Comparison of ENCODE assay signal across 16 cellular contexts in the genomic region with DNA sequence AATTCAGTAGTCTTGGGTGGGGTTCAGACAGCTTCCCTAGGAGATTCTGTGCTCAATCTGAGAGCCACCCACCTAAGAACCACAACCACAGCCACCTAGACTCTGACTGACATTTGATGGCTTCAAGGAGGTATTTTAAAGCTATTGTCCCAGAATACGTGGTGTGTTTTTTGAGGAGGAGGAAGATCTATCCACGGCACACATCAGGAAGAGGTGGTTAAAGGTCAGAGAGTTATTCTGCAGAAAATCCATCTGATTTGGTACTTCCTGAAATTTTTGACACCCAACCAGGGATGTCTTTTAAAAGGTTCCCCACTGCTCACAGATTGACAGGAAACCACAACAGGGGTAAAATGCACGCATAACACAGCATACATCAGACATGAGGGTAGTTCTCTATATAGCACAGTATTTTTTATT. TPM values are rescaled to one million over a fixed set of nuclear protein-coding genes. Genes with fewer than 3 reads are reported as not detected.
A peak's percentile ranks its signal among the peaks of the same experiment; 100 is the strongest.
DNase-seq lines count a peak whose midpoint lies in the region; ATAC-seq and TF ChIP-seq lines count a peak whose summit lies in the region.
"Had no signal": no experiment of that assay in that cellular context is flagged by ENCODE, and none has a peak within 500 bp of the region (broad histone marks: within the 10 kb centered on the region; RNA-seq: fewer than 3 reads in every experiment).

No MANE protein-coding gene starts in this region.

- no peaks in the 10 kb centered on the region for H3K36me3 Mint-ChIP-seq in activated T-cell treated with anti-CD3 and anti-CD28 coated beads, Interleukin-2, amount 50 U/mL, for 4 hours (ENCODE audit: insufficient read depth)
- H3K36me3 Mint-ChIP-seq in activated naive CD8-positive, alpha-beta T cell = no peaks in the 10 kb centered on the region

- peaks cover 45% of the 10 kb centered on the region for H3K4me1 Mint-ChIP-seq in activated T-cell treated with anti-CD3 and anti-CD28 coated beads, Interleukin-2, amount 50 U/mL, for 4 hours (ENCODE audit: low read depth)
- peaks cover 71% of the 10 kb centered on the region for H3K4me1 Mint-ChIP-seq in activated naive CD8-positive, alpha-beta T cell (ENCODE audit: low read depth)
- peaks cover 87% of the 10 kb centered on the region for H3K4me1 Mint-ChIP-seq in stimulated activated naive CD8-positive, alpha-beta T cell treated with anti-CD3 and anti-CD28 coated beads, Interleukin-15, amount 100 ng/mL, for 72 hours

- H3K27me3 ChIP-seq in H7 (ENCODE audit: control insufficient read depth, insufficient read depth, low read length) (no peaks in the 10 kb centered on the region), vagina (no peaks in the 10 kb centered on the region)
- H3K27me3 ChIP-seq: testis had no signal

- peak overlapping the region; percentile 83 for H3K27ac Mint-ChIP-seq in activated naive CD8-positive, alpha-beta T cell
- peak overlapping the region; percentile 1 to 6 for H3K27ac Mint-ChIP-seq in stimulated activated naive CD8-positive, alpha-beta T cell treated with anti-CD3 and anti-CD28 coated beads, Interleukin-15, amount 100 ng/mL, for 72 hours

- no peak for DNase-seq in activated T-cell treated with anti-CD3 and anti-CD28 coated beads, Interleukin-2, amount 50 U/mL, for 4 hours
- DNase-seq in activated T-cell treated with anti-CD3 and anti-CD28 coated beads for 4 hours (no peak), MV-4-11 (lab: John Stamatoyannopoulos, UW) (peak; percentile 59), H7 (no peak), vagina (ENCODE audit: extremely low spot score in 2 of 2) (no peak)
- DNase-seq in stimulated activated naive CD8-positive, alpha-beta T cell treated with anti-CD3 and anti-CD28 coated beads, Interleukin-15, amount 100 ng/mL, for 72 hours = peak in 1 of 2 donors; percentile 59
- DNase-seq: activated naive CD4-positive, alpha-beta T cell; DMS79; NCI-H1105 treated with DMSO at 0.1 percent for 48 hours; psoas muscle; testis had no signal

- no peaks in the 10 kb centered on the region for H3K9me3 Mint-ChIP-seq in activated T-cell treated with anti-CD3 and anti-CD28 coated beads, Interleukin-2, amount 50 U/mL, for 4 hours
- no peaks in the 10 kb centered on the region for H3K9me3 Mint-ChIP-seq in activated naive CD8-positive, alpha-beta T cell (ENCODE audit: low read depth)
- H3K9me3 Mint-ChIP-seq in stimulated activated naive CD8-positive, alpha-beta T cell treated with anti-CD3 and anti-CD28 coated beads, Interleukin-15, amount 100 ng/mL, for 72 hours = no peaks in the 10 kb centered on the region

- H3K27me3 Mint-ChIP-seq in activated T-cell treated with anti-CD3 and anti-CD28 coated beads, Interleukin-2, amount 50 U/mL, for 4 hours (ENCODE audit: low read depth) = no peaks in the 10 kb centered on the region
- no peaks in the 10 kb centered on the region for H3K27me3 Mint-ChIP-seq in activated naive CD8-positive, alpha-beta T cell
- H3K27me3 Mint-ChIP-seq in stimulated activated naive CD8-positive, alpha-beta T cell treated with anti-CD3 and anti-CD28 coated beads, Interleukin-15, amount 100 ng/mL, for 72 hours = no peaks in the 10 kb centered on the region

- no peaks in the 10 kb centered on the region for H3K9me3 ChIP-seq in vagina
- H3K9me3 ChIP-seq: psoas muscle, testis had no signal

- peak; percentile 61 to 71 for ATAC-seq in activated T-cell treated with anti-CD3 and anti-CD28 coated beads, Interleukin-2, amount 50 U/mL, for 4 hours
- ATAC-seq in stimulated activated naive CD8-positive, alpha-beta T cell treated with anti-CD3 and anti-CD28 coated beads, Interleukin-15, amount 100 ng/mL, for 72 hours = peak; percentile 78
- no peak for ATAC-seq in GM19395 (IDR thresholded peaks at IDR 0.05; ENCODE audit: unreplicated experiment)
- ATAC-seq: psoas muscle, SK-N-SH treated with all-trans-retinoic acid at 6 μM for 48 hours had no signal

- TF ChIP-seq CTCF in vagina (IDR thresholded peaks at IDR 0.05) = no peak

- H3K4me3 ChIP-seq in H7 (ENCODE audit: insufficient read depth, low read depth, low read length) (no peak overlapping the region), vagina (no peak overlapping the region)
- H3K4me3 ChIP-seq: psoas muscle, testis had no signal

- intact Hi-C loops in vagina (cut with DNase I) = no loop called here

- peaks cover 22% of the 10 kb centered on the region for H3K4me1 ChIP-seq in vagina
- H3K4me1 ChIP-seq: psoas muscle, testis had no signal

- no peak for TF ChIP-seq POLR2A in vagina (IDR thresholded peaks at IDR 0.05)

- H3K36me3 ChIP-seq in H7 (replicated peaks; ENCODE audit: control insufficient read depth, insufficient read depth, low read length) (no peaks in the 10 kb centered on the region), vagina (peaks cover 0 to 2% of the 10 kb centered on the region in 2 donors)

- H3K4me3 Mint-ChIP-seq in activated T-cell treated with anti-CD3 and anti-CD28 coated beads, Interleukin-2, amount 50 U/mL, for 4 hours = peak overlapping the region; percentile 22
- H3K4me3 Mint-ChIP-seq in activated naive CD8-positive, alpha-beta T cell = peak overlapping the region; percentile 60
- H3K4me3 Mint-ChIP-seq in stimulated activated naive CD8-positive, alpha-beta T cell treated with anti-CD3 and anti-CD28 coated beads, Interleukin-15, amount 100 ng/mL, for 72 hours = peak overlapping the region; percentile 59 to 69

- H3K27ac ChIP-seq in vagina = no peak overlapping the region
- H3K27ac ChIP-seq: epithelial cell of prostate, psoas muscle, testis had no signal

RNA-seq across cellular contexts. Expression of gene SMARCE1, which starts 25.1 kb away (rescaled TPM):
- 100 to 1,000 TPM; 105 to 117 (median 106) TPM for total RNA-seq in activated T-cell treated with anti-CD3 and anti-CD28 coated beads, Interleukin-2, amount 50 U/mL, for 4 hours
- total RNA-seq in H7 (2014; rRNA removed; shearing (Covaris generic)) = 75.1 and 99.9 TPM in 2 replicates
- total RNA-seq in vagina = 96.3 TPM

RNA-seq across cellular contexts. Expression of gene KRT222, which starts 42.5 kb away (rescaled TPM):
- not detected for total RNA-seq in activated T-cell treated with anti-CD3 and anti-CD28 coated beads, Interleukin-2, amount 50 U/mL, for 4 hours
- 0.07 and 0.26 TPM in 2 replicates for total RNA-seq in H7 (2014; rRNA removed; shearing (Covaris generic))
- not detected for total RNA-seq in vagina

RNA-seq across cellular contexts. Expression of gene CCR7, which starts 57.2 kb away (rescaled TPM):
- 100 to 1,000 TPM in 2 of 3 donors, 10 to 100 TPM in 1; 77.3 to 109 (median 108) TPM for total RNA-seq in activated T-cell treated with anti-CD3 and anti-CD28 coated beads, Interleukin-2, amount 50 U/mL, for 4 hours
- 1.1 TPM in 1 of 2 replicates, not detected in the other for total RNA-seq in H7 (2014; rRNA removed; shearing (Covaris generic))
- total RNA-seq in vagina = not detected
- total RNA-seq: cerebellum had no signal

Comparison
In these comparisons a context has a peak if more than half of its experiments do, and no peak if none do; other contexts are left out.
1. RNA of gene CCR7, which starts 57.2 kb away (total RNA-seq): 77.3 to 109 TPM in activated T-cell treated with anti-CD3 and anti-CD28 coated beads, Interleukin-2, amount 50 U/mL, for 4 hours; 1.1 TPM in H7 and not detected in vagina (single experiment); every median in the first group is over 10 times any median in the second.
2. Peak in every context shown above with its lines, with median percentiles within 50 percentile points of each other: H3K4me3 Mint-ChIP-seq.